ENCODE assay signal across 17 cellular contexts in the genomic region with DNA sequence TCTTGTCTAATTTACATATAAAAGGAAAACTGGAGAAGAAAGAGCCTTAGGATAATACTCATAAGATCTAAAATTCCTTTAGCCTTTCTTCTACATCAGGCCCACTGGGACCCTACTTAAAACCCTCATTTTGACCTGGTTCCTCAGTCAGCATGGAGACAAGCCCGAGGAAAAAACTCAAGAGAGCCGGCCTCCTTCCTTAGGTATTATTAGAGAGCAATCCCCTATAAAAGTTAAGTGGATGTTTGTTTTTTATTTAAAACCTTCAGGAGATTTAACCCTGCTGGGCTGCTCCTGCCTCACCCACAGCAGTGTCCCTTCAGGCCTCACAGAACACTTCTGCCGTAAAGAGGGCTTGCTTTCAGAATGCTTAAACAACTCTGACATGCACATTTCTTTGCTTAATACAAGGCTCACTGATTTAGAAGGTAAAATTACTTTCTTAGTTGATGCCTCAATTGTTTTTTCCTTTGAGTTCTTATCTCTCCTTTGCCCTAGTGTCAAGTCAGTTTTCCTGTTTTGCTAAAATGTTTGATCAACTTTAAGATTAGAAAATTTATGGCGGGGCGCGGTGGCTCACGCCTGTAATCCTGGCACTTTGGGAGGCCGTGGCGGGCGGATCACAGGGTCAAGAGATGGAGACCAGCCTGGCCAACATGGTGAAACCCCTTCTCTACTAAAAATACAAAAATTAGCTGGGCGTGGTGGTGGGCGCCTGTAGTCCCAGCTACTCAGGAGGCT.
DNase-seq lines count a peak whose midpoint lies in the region; ATAC-seq, FAIRE-seq and TF ChIP-seq lines count a peak whose summit lies in the region.
"Had no signal": no experiment of that assay in that cellular context is flagged by ENCODE, and none has a peak within 500 bp of the region (broad histone marks: within the 10 kb centered on the region; RNA-seq: fewer than 3 reads in every experiment).

No MANE protein-coding gene starts in this region.

- H3K27me3 ChIP-seq in right atrium auricular region (no peaks in the 10 kb centered on the region), right cardiac atrium (ENCODE audit: control insufficient read depth, insufficient read depth) (no peaks in the 10 kb centered on the region), GM12878 (replicated peaks in 1 of 2; ENCODE audit: control insufficient read depth in 2 of 2, insufficient read depth in 2 of 2, low read length in 1 of 2) (no peaks in the 10 kb centered on the region; a peak in 1 of 4 replicates), upper lobe of left lung (no peaks in the 10 kb centered on the region)

- peaks cover 67% of the 10 kb centered on the region for H3K4me1 Mint-ChIP-seq in mesothelial cell of epicardium
- H3K4me1 Mint-ChIP-seq in stimulated activated naive CD8-positive, alpha-beta T cell treated with anti-CD3 and anti-CD28 coated beads, Interleukin-15, amount 100 ng/mL, for 72 hours = peaks cover 25% of the 10 kb centered on the region

- SMC1A ChIA-PET in GM12878 (lab: Charles Lee; ENCODE audit: uncharacterized antibody, unreplicated experiment) = no interaction called here

- ATAC-seq in right cardiac atrium = no peak
- ATAC-seq in GM12878 = no peak
- no peak for ATAC-seq in upper lobe of left lung (ENCODE audit: low FRiP score in 2 of 2)
- ATAC-seq in HG03565 (IDR thresholded peaks at IDR 0.05; ENCODE audit: unreplicated experiment) = no peak
- no peak for ATAC-seq in stimulated activated naive CD8-positive, alpha-beta T cell treated with anti-CD3 and anti-CD28 coated beads, Interleukin-15, amount 100 ng/mL, for 72 hours

- no peaks in the 10 kb centered on the region for H3K27me3 Mint-ChIP-seq in mesothelial cell of epicardium (ENCODE audit: low read depth)
- H3K27me3 Mint-ChIP-seq in stimulated activated naive CD8-positive, alpha-beta T cell treated with anti-CD3 and anti-CD28 coated beads, Interleukin-15, amount 100 ng/mL, for 72 hours = no peaks in the 10 kb centered on the region
- H3K27me3 Mint-ChIP-seq: activated CD4-positive, alpha-beta T cell treated with anti-CD3 and anti-CD28 coated beads, Interleukin-2, amount 10 ng/mL, durations not matched to agents 7 days and 5 days; naive B cell had no signal

- H3K9ac ChIP-seq in GM12878 (ENCODE audit: control insufficient read depth, insufficient read depth, low read length) = no peak overlapping the region

- TF ChIP-seq POLR2A in GM12878 (IDR thresholded peaks at IDR 0.05; ENCODE audit: low read depth, low read length) = no peak
- TF ChIP-seq POLR2A in upper lobe of left lung (IDR thresholded peaks at IDR 0.05) = no peak

- H3K27ac Mint-ChIP-seq in mesothelial cell of epicardium = peak overlapping the region; percentile 93
- H3K27ac Mint-ChIP-seq in stimulated activated naive CD8-positive, alpha-beta T cell treated with anti-CD3 and anti-CD28 coated beads, Interleukin-15, amount 100 ng/mL, for 72 hours = no peak overlapping the region
- H3K27ac Mint-ChIP-seq: activated CD4-positive, alpha-beta T cell treated with anti-CD3 and anti-CD28 coated beads, Interleukin-2, amount 10 ng/mL, durations not matched to agents 7 days and 5 days; activated naive CD4-positive, alpha-beta T cell treated with anti-CD3 and anti-CD28 coated beads, Interleukin-2, amount 10 ng/mL, durations not matched to agents 7 days and 5 days had no signal

- no peaks in the 10 kb centered on the region for H3K9me3 Mint-ChIP-seq in mesothelial cell of epicardium
- H3K9me3 Mint-ChIP-seq in stimulated activated naive CD8-positive, alpha-beta T cell treated with anti-CD3 and anti-CD28 coated beads, Interleukin-15, amount 100 ng/mL, for 72 hours = no peaks in the 10 kb centered on the region
- H3K9me3 Mint-ChIP-seq: activated CD4-positive, alpha-beta T cell treated with anti-CD3 and anti-CD28 coated beads, Interleukin-2, amount 10 ng/mL, durations not matched to agents 7 days and 5 days; activated naive CD4-positive, alpha-beta T cell treated with anti-CD3 and anti-CD28 coated beads, Interleukin-2, amount 10 ng/mL, durations not matched to agents 7 days and 5 days; naive B cell had no signal

- no peak overlapping the region for H3K4me3 Mint-ChIP-seq in mesothelial cell of epicardium
- no peak overlapping the region for H3K4me3 Mint-ChIP-seq in stimulated activated naive CD8-positive, alpha-beta T cell treated with anti-CD3 and anti-CD28 coated beads, Interleukin-15, amount 100 ng/mL, for 72 hours
- H3K4me3 Mint-ChIP-seq: activated CD4-positive, alpha-beta T cell treated with anti-CD3 and anti-CD28 coated beads, Interleukin-2, amount 10 ng/mL, durations not matched to agents 7 days and 5 days; activated naive CD4-positive, alpha-beta T cell treated with anti-CD3 and anti-CD28 coated beads, Interleukin-2, amount 10 ng/mL, durations not matched to agents 7 days and 5 days; naive B cell had no signal

- H3K4me3 ChIP-seq in right atrium auricular region (no peak overlapping the region), right cardiac atrium (ENCODE audit: low read length) (no peak overlapping the region), GM12878 (no peak overlapping the region), upper lobe of left lung (no peak overlapping the region)
- H3K4me3 ChIP-seq: prostate gland had no signal

- FAIRE-seq in GM12878 (lab: Jason Lieb, UNC) = no peak
- FAIRE-seq: TTC549 had no signal

- in situ Hi-C loops in GM12878 (cut with MboI) = no loop called here

- H3K27ac ChIP-seq in right atrium auricular region (peak overlapping the region; percentile 1 to 2), right cardiac atrium (ENCODE audit: low read length) (no peak overlapping the region), GM12878 (ENCODE audit: control insufficient read depth, insufficient read depth) (no peak overlapping the region), upper lobe of left lung (peak overlapping the region; percentile 74 to 82 (median 80))

- POLR2A ChIA-PET in GM12878 (lab: Charles Lee) = no interaction called here

- DNase-seq in right atrium auricular region (ENCODE audit: low spot score) (no peak), right cardiac atrium (no peak), GM12878 (ENCODE audit: low read depth, low spot score) (no peak), mesothelial cell of epicardium (ENCODE audit: low spot score in 2 of 2, unreplicated experiment in 2 of 2) (no peak), upper lobe of left lung (peak in 1 of 2 donors; percentile 29), NCI-H1417 treated with DMSO at 0.1 percent for 48 hours (lab: John Stamatoyannopoulos, UW) (no peak)
- DNase-seq in stimulated activated naive CD8-positive, alpha-beta T cell treated with anti-CD3 and anti-CD28 coated beads, Interleukin-15, amount 100 ng/mL, for 72 hours = no peak
- DNase-seq: activated CD4-positive, alpha-beta T cell treated with anti-CD3 and anti-CD28 coated beads, Interleukin-2, amount 10 ng/mL, durations not matched to agents 7 days and 5 days; activated naive CD4-positive, alpha-beta T cell treated with anti-CD3 and anti-CD28 coated beads, Interleukin-2, amount 10 ng/mL, durations not matched to agents 7 days and 5 days; effector CD4-positive, alpha-beta T cell; GOT3; MV-4-11; naive B cell; NCI-H774 had no signal

- TF ChIP-seq EP300 in GM12878 (IDR thresholded peaks at IDR 0.05; ENCODE audit: borderline replicate concordance in 1 of 2, control insufficient read depth in 1 of 2, low read depth in 2 of 2, low read length in 2 of 2) (no peak), upper lobe of left lung (IDR thresholded peaks at IDR 0.05) (no peak)

- TF ChIP-seq RAD21 in GM12878 (IDR thresholded peaks at IDR 0.05; ENCODE audit: insufficient read depth, low read depth, low read length) = no peak

- no peak overlapping the region for H3K4me2 ChIP-seq in GM12878 (ENCODE audit: control insufficient read depth, insufficient read depth)

- intact Hi-C loops in right cardiac atrium (cut with DNase I) (loop anchor here in 3 of 4 donors (10.0 kb wide), 3 partner anchors 61 to 141 kb away; a partner anchor contains a TSS), GM12878 (cut with micrococcal nuclease; ENCODE audit: unreplicated experiment) (no loop called here)

- H3K36me3 ChIP-seq in right atrium auricular region (no peaks in the 10 kb centered on the region), GM12878 (ENCODE audit: control insufficient read depth in 2 of 2, insufficient read depth in 2 of 2, low read length in 1 of 2) (no peaks in the 10 kb centered on the region), upper lobe of left lung (no peaks in the 10 kb centered on the region)
- H3K36me3 ChIP-seq: prostate gland had no signal

- H3K9me3 ChIP-seq in right atrium auricular region (no peaks in the 10 kb centered on the region), right cardiac atrium (ENCODE audit: control insufficient read depth, low read length) (no peaks in the 10 kb centered on the region), GM12878 (replicated peaks; ENCODE audit: control insufficient read depth, insufficient read depth, low read length) (no peaks in the 10 kb centered on the region), upper lobe of left lung (no peaks in the 10 kb centered on the region)
- H3K9me3 ChIP-seq: prostate gland had no signal

- peaks cover 0 to 27% of the 10 kb centered on the region in 2 donors for H3K4me1 ChIP-seq in right atrium auricular region
- peaks cover 4% of the 10 kb centered on the region for H3K4me1 ChIP-seq in right cardiac atrium (ENCODE audit: control insufficient read depth, insufficient read depth, low read length)
- no peaks in the 10 kb centered on the region for H3K4me1 ChIP-seq in GM12878 (ENCODE audit: control insufficient read depth, insufficient read depth, low read length)
- peaks cover 36 to 56% (median 48%) of the 10 kb centered on the region in 4 donors for H3K4me1 ChIP-seq in upper lobe of left lung

- WGBS in right cardiac atrium = 90% methylated on average over 12 of the region's 12 CpGs
- WGBS in GM12878 (ENCODE audit: insufficient coverage, insufficient replicate concordance, low lambda C conversion rate, missing lambda C conversion rate) = 76% methylated on average over 12 of the region's 12 CpGs
- 71 to 77% methylated on average over 12 of the region's 12 CpGs for WGBS in upper lobe of left lung, 2 donors

- H4K20me1 ChIP-seq in GM12878 (ENCODE audit: control insufficient read depth, insufficient read depth) = no peaks in the 10 kb centered on the region

- RAD21 ChIA-PET in GM12878 (lab: Charles Lee; ENCODE audit: unreplicated experiment) = no interaction called here

- no peak overlapping the region for H2AFZ ChIP-seq in GM12878 (ENCODE audit: control insufficient read depth, low read depth, low read length)

- H3K79me2 ChIP-seq in GM12878 (ENCODE audit: control insufficient read depth, insufficient read depth, low read length) = no peaks in the 10 kb centered on the region

- no peaks in the 10 kb centered on the region for H3K36me3 Mint-ChIP-seq in mesothelial cell of epicardium
- H3K36me3 Mint-ChIP-seq: activated naive CD4-positive, alpha-beta T cell treated with anti-CD3 and anti-CD28 coated beads, Interleukin-2, amount 10 ng/mL, durations not matched to agents 7 days and 5 days; naive B cell had no signal

- CTCF ChIA-PET in GM12878 (lab: Yijun Ruan, JAX) = no interaction called here

- TF ChIP-seq CTCF in right atrium auricular region (IDR thresholded peaks at IDR 0.05) (no peak), GM12878 (IDR thresholded peaks at IDR 0.05 in 2 of 3, conservative IDR thresholded peaks at IDR 0.05 in 1 of 3; ENCODE audit: control insufficient read depth in 2 of 3, extremely low read depth in 1 of 3, insufficient read depth in 1 of 3, low read depth in 3 of 3, low read length in 3 of 3) (no peak), mesothelial cell of epicardium (IDR thresholded peaks at IDR 0.05; ENCODE audit: unreplicated experiment) (no peak), upper lobe of left lung (IDR thresholded peaks at IDR 0.05) (no peak)

- BruUV-seq in GM12878 (replicated peaks; lab: Mats Ljungman, UMichigan) = no TSS peak

Comparison
In these comparisons a context has a peak if more than half of its experiments do, and no peak if none do; other contexts are left out.
1. H3K27ac ChIP-seq: peak in right atrium auricular region (2 of 2) and upper lobe of left lung (4 of 4); none in right cardiac atrium (single experiment) and GM12878 (single experiment).